In genomic region chr18:62033756-62034155, GRCh38 we compare ENCODE assay signal across 14 cellular contexts.
DNase-seq lines count a peak whose midpoint lies in the region; ATAC-seq and TF ChIP-seq lines count a peak whose summit lies in the region.
"Had no signal": no experiment of that assay in that cellular context is flagged by ENCODE, and none has a peak within 500 bp of the region (broad histone marks: within the 10 kb centered on the region; RNA-seq: fewer than 3 reads in every experiment).

No MANE protein-coding gene starts in this region.

- H3K27me3 ChIP-seq in CD4-positive, CD25-positive, alpha-beta regulatory T cell (ENCODE audit: control insufficient read depth, insufficient read depth, low read length) = no peaks in the 10 kb centered on the region
- H3K27me3 ChIP-seq in GM23248 (replicated peaks; ENCODE audit: insufficient read depth) = no peaks in the 10 kb centered on the region
- no peaks in the 10 kb centered on the region for H3K27me3 ChIP-seq in gastrocnemius medialis

- no peak overlapping the region for H3K9ac ChIP-seq in GM23248

- no peak for DNase-seq in CD4-positive, CD25-positive, alpha-beta regulatory T cell
- DNase-seq in GM23248 = peak; percentile 6
- DNase-seq in NCI-H82 treated with DMSO at 0.1 percent for 48 hours (lab: John Stamatoyannopoulos, UW; ENCODE audit: unreplicated experiment) = peak; percentile 53
- DNase-seq in fibroblast of mammary gland (ENCODE audit: low read depth) = peak; percentile 15
- DNase-seq in progenitor cell of endocrine pancreas (ENCODE audit: low spot score, unreplicated experiment) = no peak
- no peak for DNase-seq in gastrocnemius medialis
- DNase-seq in WTC11 (ENCODE audit: low spot score) = no peak
- DNase-seq in NCI-H2107 (lab: John Stamatoyannopoulos, UW) = no peak
- DNase-seq: C1 segment of cervical spinal cord, DMS79 treated with DMSO at 0.1 percent for 48 hours, GF-D8, H9 had no signal

- no peak overlapping the region for H2AFZ ChIP-seq in GM23248

- H3K4me1 ChIP-seq in CD4-positive, CD25-positive, alpha-beta regulatory T cell (ENCODE audit: control insufficient read depth, insufficient read depth, low read length, poor library complexity, severe bottlenecking) = peaks cover 13% of the 10 kb centered on the region
- H3K4me1 ChIP-seq in GM23248 (ENCODE audit: insufficient read depth) (peaks cover 21% of the 10 kb centered on the region), gastrocnemius medialis (no peaks in the 10 kb centered on the region)

- no peaks in the 10 kb centered on the region for H4K20me1 ChIP-seq in GM23248 (ENCODE audit: insufficient read depth)

- H3K4me3 ChIP-seq in CD4-positive, CD25-positive, alpha-beta regulatory T cell (ENCODE audit: low read depth, low read length) = peak overlapping the region; percentile 47
- H3K4me3 ChIP-seq in GM23248 = no peak overlapping the region
- no peak overlapping the region for H3K4me3 ChIP-seq in fibroblast of mammary gland (ENCODE audit: control insufficient read depth, low read depth, low read length)
- H3K4me3 ChIP-seq in gastrocnemius medialis = no peak overlapping the region

- H3K36me3 ChIP-seq in CD4-positive, CD25-positive, alpha-beta regulatory T cell (ENCODE audit: control insufficient read depth, insufficient read depth, low read length) = no peaks in the 10 kb centered on the region
- H3K36me3 ChIP-seq in GM23248 (ENCODE audit: low read depth) (no peaks in the 10 kb centered on the region), gastrocnemius medialis (no peaks in the 10 kb centered on the region)

- H3K36me3 Mint-ChIP-seq in CD4-positive, CD25-positive, alpha-beta regulatory T cell = no peaks in the 10 kb centered on the region
- H3K36me3 Mint-ChIP-seq in progenitor cell of endocrine pancreas (ENCODE audit: insufficient read depth) (no peaks in the 10 kb centered on the region), WTC11 (no peaks in the 10 kb centered on the region)
- H3K36me3 Mint-ChIP-seq: CD4-positive, alpha-beta memory T cell had no signal

- ATAC-seq in CD4-positive, CD25-positive, alpha-beta regulatory T cell (ENCODE audit: low read depth in 2 of 2) = no peak
- ATAC-seq in gastrocnemius medialis (no peak), WTC11 (no peak)

- no peaks in the 10 kb centered on the region for H3K9me2 ChIP-seq in GM23248 (ENCODE audit: insufficient read depth)

- CTCF ChIA-PET in WTC11 (lab: Charles Lee) = interaction anchor here (1.0 kb wide), 1 partner anchor 452 kb away, joined by 3 read pairs; no protein-coding TSS in a partner anchor

- peak overlapping the region in 1 of 4 donors; percentile 6 for H3K4me3 Mint-ChIP-seq in CD4-positive, CD25-positive, alpha-beta regulatory T cell
- H3K4me3 Mint-ChIP-seq in progenitor cell of endocrine pancreas (ENCODE audit: low read depth) = no peak overlapping the region
- H3K4me3 Mint-ChIP-seq in WTC11 = no peak overlapping the region
- H3K4me3 Mint-ChIP-seq: B cell, H9 had no signal

- H3F3A ChIP-seq in GM23248 (ENCODE audit: insufficient read depth) = peaks cover 8% of the 10 kb centered on the region; the same call in 1 of the 2 replicates

- in situ Hi-C loops in GM23248 (cut with MboI) = no loop called here
- in situ Hi-C loops in gastrocnemius medialis (cut with MboI; ENCODE audit: low sequenced_read_pairs in 4 of 4) = no loop called here

- H3K27me3 Mint-ChIP-seq in CD4-positive, CD25-positive, alpha-beta regulatory T cell = no peaks in the 10 kb centered on the region
- H3K27me3 Mint-ChIP-seq in progenitor cell of endocrine pancreas (peaks cover 7% of the 10 kb centered on the region), WTC11 (ENCODE audit: low read depth) (no peaks in the 10 kb centered on the region; the same call in 1 of the 2 replicates)

- no peak overlapping the region for H3K4me2 ChIP-seq in GM23248 (ENCODE audit: unreplicated experiment)

- POLR2A ChIA-PET in WTC11 (lab: Charles Lee) = no interaction called here

- TF ChIP-seq POLR2A in gastrocnemius medialis (IDR thresholded peaks at IDR 0.05) = no peak

- H3K27ac ChIP-seq in CD4-positive, CD25-positive, alpha-beta regulatory T cell (ENCODE audit: insufficient read depth, low read length, poor library complexity, severe bottlenecking) = no peak overlapping the region
- H3K27ac ChIP-seq in GM23248 (no peak overlapping the region), gastrocnemius medialis (no peak overlapping the region)

- peaks cover 7 to 28% (median 23%) of the 10 kb centered on the region in 4 donors for H3K4me1 Mint-ChIP-seq in CD4-positive, CD25-positive, alpha-beta regulatory T cell
- H3K4me1 Mint-ChIP-seq in progenitor cell of endocrine pancreas (ENCODE audit: low read depth) = no peaks in the 10 kb centered on the region
- peaks cover 8% of the 10 kb centered on the region for H3K4me1 Mint-ChIP-seq in WTC11
- H3K4me1 Mint-ChIP-seq: B cell had no signal

- no peak overlapping the region for H3K27ac Mint-ChIP-seq in CD4-positive, CD25-positive, alpha-beta regulatory T cell
- H3K27ac Mint-ChIP-seq in progenitor cell of endocrine pancreas = no peak overlapping the region
- H3K27ac Mint-ChIP-seq in WTC11 = no peak overlapping the region
- H3K27ac Mint-ChIP-seq: B cell, H9 had no signal

- no peaks in the 10 kb centered on the region for H3K9me3 ChIP-seq in CD4-positive, CD25-positive, alpha-beta regulatory T cell (ENCODE audit: control insufficient read depth in 2 of 2, low read length in 2 of 2)
- H3K9me3 ChIP-seq in GM23248 (ENCODE audit: low read depth) (no peaks in the 10 kb centered on the region), gastrocnemius medialis (no peaks in the 10 kb centered on the region)

- TF ChIP-seq CTCF in fibroblast of mammary gland (conservative IDR thresholded peaks at IDR 0.05; ENCODE audit: control insufficient read depth, insufficient read depth, low read depth, low read length) = no peak
- TF ChIP-seq CTCF in progenitor cell of endocrine pancreas (IDR thresholded peaks at IDR 0.05; ENCODE audit: unreplicated experiment) = no peak
- no peak for TF ChIP-seq CTCF in gastrocnemius medialis (IDR thresholded peaks at IDR 0.05 in 4 of 5, conservative IDR thresholded peaks at IDR 0.05 in 1 of 5)
- no peak for TF ChIP-seq CTCF in WTC11 (IDR thresholded peaks at IDR 0.05)

- H3K79me2 ChIP-seq in GM23248 (ENCODE audit: insufficient read depth) = no peaks in the 10 kb centered on the region

- intact Hi-C loops in gastrocnemius medialis (cut with DNase I; ENCODE audit: low total_unique reads) = no loop called here

- peaks cover 0 to 3% (median 0%) of the 10 kb centered on the region in 7 donors for H3K9me3 Mint-ChIP-seq in CD4-positive, CD25-positive, alpha-beta regulatory T cell
- no peaks in the 10 kb centered on the region for H3K9me3 Mint-ChIP-seq in progenitor cell of endocrine pancreas (ENCODE audit: low read depth)
- peaks cover 13% of the 10 kb centered on the region; the same call in 1 of the 2 replicates for H3K9me3 Mint-ChIP-seq in WTC11
- H3K9me3 Mint-ChIP-seq: CD4-positive, alpha-beta memory T cell had no signal

TF ChIP-seq in WTC11, 78 proteins besides CTCF, POLR2A, EP300 and RAD21 (continues in another document):
- TF ChIP-seq ZNF281 (CRISPR knock-in tag; IDR thresholded peaks at IDR 0.05) (no peak), AR (CRISPR knock-in tag; IDR thresholded peaks at IDR 0.05) (no peak), SMAD3 (CRISPR knock-in tag; IDR thresholded peaks at IDR 0.05; ENCODE audit: borderline replicate concordance) (no peak), JUN (CRISPR knock-in tag; IDR thresholded peaks at IDR 0.05) (no peak), KAT7 (CRISPR knock-in tag; IDR thresholded peaks at IDR 0.05; ENCODE audit: borderline replicate concordance) (no peak), ATF1 (CRISPR knock-in tag; IDR thresholded peaks at IDR 0.05) (no peak)
- TF ChIP-seq, protein P1, sequence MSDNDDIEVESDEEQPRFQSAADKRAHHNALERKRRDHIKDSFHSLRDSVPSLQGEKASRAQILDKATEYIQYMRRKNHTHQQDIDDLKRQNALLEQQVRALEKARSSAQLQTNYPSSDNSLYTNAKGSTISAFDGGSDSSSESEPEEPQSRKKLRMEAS (CRISPR knock-in tag; IDR thresholded peaks at IDR 0.05) = no peak

Comparison
In these comparisons a context has a peak if more than half of its experiments do, and no peak if none do; other contexts are left out.
1. DNase-seq: peak in GM23248 (single experiment), NCI-H82 treated with DMSO at 0.1 percent for 48 hours (single experiment) and fibroblast of mammary gland (single experiment); none in CD4-positive, CD25-positive, alpha-beta regulatory T cell (0 of 3), progenitor cell of endocrine pancreas (single experiment), gastrocnemius medialis (0 of 2), WTC11 (single experiment) and NCI-H2107 (single experiment).